In genomic region chr7:74401137-74401859, GRCh38 we compare ENCODE assay signal across 8 cellular contexts. TPM values are rescaled to one million over a fixed set of nuclear protein-coding genes. Genes with fewer than 3 reads are reported as not detected.
A peak's percentile ranks its signal among the peaks of the same experiment; 100 is the strongest.
DNase-seq lines count a peak whose midpoint lies in the region; ATAC-seq and TF ChIP-seq lines count a peak whose summit lies in the region.

No MANE protein-coding gene starts in this region.

- H3K9me3 ChIP-seq in smooth muscle cell (replicated peaks; ENCODE audit: low read depth), result no peaks in the 10 kb centered on the region

- no peaks in the 10 kb centered on the region for H3K36me3 ChIP-seq in smooth muscle cell (ENCODE audit: low read depth)

- no peaks in the 10 kb centered on the region for H3F3A ChIP-seq in smooth muscle cell (ENCODE audit: low read depth)

- TF ChIP-seq CTCF in LNCaP clone FGC (IDR thresholded peaks at IDR 0.05; ENCODE audit: control insufficient read depth, extremely low read depth, insufficient read depth) (peak; percentile 95), smooth muscle cell (IDR thresholded peaks at IDR 0.05; ENCODE audit: borderline replicate concordance, insufficient read depth, poor library complexity, severe bottlenecking) (peak; percentile 97)

- peaks cover 0 to 2% (median 0%) of the 10 kb centered on the region in 3 donors for H3K4me1 Mint-ChIP-seq in T-cell

- no peak overlapping the region for H3K9ac ChIP-seq in smooth muscle cell (ENCODE audit: low read depth)

- 47% methylated on average over 14 of the region's 14 CpGs for WGBS in smooth muscle cell (ENCODE audit: low lambda C conversion rate)

- H3K36me3 Mint-ChIP-seq in T-cell, result peaks cover 3% of the 10 kb centered on the region

- H3K27ac Mint-ChIP-seq in T-cell, result no peak overlapping the region

- no peak overlapping the region for H3K27ac ChIP-seq in smooth muscle cell (ENCODE audit: low read depth)

- ATAC-seq in T-cell (replicated peaks in 1 of 4) (peak; percentile 49 to 67 (median 60)), GM21526 (IDR thresholded peaks at IDR 0.05; ENCODE audit: low FRiP score, unreplicated experiment) (no peak), HG03571 (IDR thresholded peaks at IDR 0.05; ENCODE audit: unreplicated experiment) (no peak)

- POLR2A ChIA-PET in T-cell (lab: Charles Lee), result no interaction called here

- no peak overlapping the region for H3K4me3 ChIP-seq in LNCaP clone FGC (ENCODE audit: low read depth, low read length)
- no peak overlapping the region for H3K4me3 ChIP-seq in smooth muscle cell

- no peaks in the 10 kb centered on the region for H3K27me3 ChIP-seq in smooth muscle cell (ENCODE audit: low read depth)

- no peaks in the 10 kb centered on the region for H3K9me3 Mint-ChIP-seq in T-cell

- H3K79me2 ChIP-seq in smooth muscle cell (ENCODE audit: low read depth), result no peaks in the 10 kb centered on the region

- H4K20me1 ChIP-seq in smooth muscle cell (ENCODE audit: low read depth), result peaks cover 5% of the 10 kb centered on the region

- peak; percentile 36 for DNase-seq in GDM1 (lab: John Stamatoyannopoulos, UW)
- no peak for DNase-seq in LNCaP clone FGC (ENCODE audit: low read depth)
- DNase-seq in T-cell, result peak; percentile 16 to 75 (median 60)
- peak; percentile 10 for DNase-seq in amniotic stem cell (lab: John Stamatoyannopoulos, UW)
- DNase-seq in hepatic stellate cell (ENCODE audit: low spot score), result peak; percentile 75
- DNase-seq in smooth muscle cell (lab: John Stamatoyannopoulos, UW; ENCODE audit: unreplicated experiment), result peak; percentile 19

- H3K4me1 ChIP-seq in smooth muscle cell (ENCODE audit: low read depth), result no peaks in the 10 kb centered on the region

- H3K4me2 ChIP-seq in smooth muscle cell, result no peak overlapping the region

- no peak overlapping the region for H3K4me3 Mint-ChIP-seq in T-cell

- H3K27me3 Mint-ChIP-seq in T-cell, result no peaks in the 10 kb centered on the region

- CTCF ChIA-PET in T-cell (lab: Charles Lee), result interaction anchor here (0.5 to 3.3 kb wide), 14 partner anchors 13 to 335 kb away, joined by 3 to 31 read pairs (median 4); no protein-coding TSS in a partner anchor

- no peak overlapping the region for H2AFZ ChIP-seq in smooth muscle cell (ENCODE audit: low read depth)

RNA-seq across cellular contexts. Expression of gene GTF2IRD1, which starts 52.4 kb away (rescaled TPM):
- total RNA-seq in T-cell, result 1 to 10 TPM; 1.2 to 6.9 (median 3.3) TPM
- total RNA-seq in smooth muscle cell, result 18.3 and 20.0 TPM in 2 replicates
- polyA plus RNA-seq in smooth muscle cell, result 38.5 and 41.5 TPM in 2 replicates

Comparison
In these comparisons a context has a peak if more than half of its experiments do, and no peak if none do; other contexts are left out.
1. ATAC-seq: peak in T-cell (4 of 4); none in GM21526 (single experiment) and HG03571 (single experiment).